Comparison of ENCODE assay signal across 13 cellular contexts in genomic region chr11:812390-812789, GRCh38. TPM values are rescaled to one million over a fixed set of nuclear protein-coding genes. Genes with fewer than 3 reads are reported as not detected.
A peak's percentile ranks its signal among the peaks of the same experiment; 100 is the strongest.
DNase-seq lines count a peak whose midpoint lies in the region; ATAC-seq and TF ChIP-seq lines count a peak whose summit lies in the region.
"Had no signal": no experiment of that assay in that cellular context is flagged by ENCODE, and none has a peak within 500 bp of the region (broad histone marks: within the 10 kb centered on the region; RNA-seq: fewer than 3 reads in every experiment).

No MANE protein-coding gene starts in this region.

- H3K27ac ChIP-seq in BLaER1 (no peak overlapping the region; the same call in 1 of the 2 replicates), H9 (ENCODE audit: insufficient read length, low read depth, low read length) (no peak overlapping the region), uterus (no peak overlapping the region)
- no peak overlapping the region for H3K27ac ChIP-seq in naive thymus-derived CD4-positive, alpha-beta T cell (ENCODE audit: low read depth, low read length)
- H3K27ac ChIP-seq: lower lobe of right lung, parathyroid adenoma had no signal

- no peak overlapping the region for H2BK12ac ChIP-seq in H9 (ENCODE audit: insufficient read length, low read depth, low read length)

- peaks cover 15 to 32% of the 10 kb centered on the region in 2 experiments for H3K4me1 Mint-ChIP-seq in H9
- H3K4me1 Mint-ChIP-seq in activated CD8-positive, alpha-beta memory T cell treated with anti-CD3 and anti-CD28 coated beads, Interleukin-2, amount 10 ng/mL, durations not matched to agents 7 days and 5 days: peaks cover 33% of the 10 kb centered on the region
- H3K4me1 Mint-ChIP-seq in naive thymus-derived CD4-positive, alpha-beta T cell: peaks cover 8 to 42% (median 31%) of the 10 kb centered on the region in 7 donors

- no peak overlapping the region for H3K4ac ChIP-seq in H9 (ENCODE audit: low read depth, low read length)

- TF ChIP-seq POLR2A in uterus (IDR thresholded peaks at IDR 0.05): no peak

- DNase-seq in H9 (no peak), uterus (no peak), NCI-H187 treated with DMSO at 0.1 percent for 48 hours (lab: John Stamatoyannopoulos, UW) (no peak), foreskin fibroblast (no peak), SKM-1 (lab: John Stamatoyannopoulos, UW; ENCODE audit: unreplicated experiment) (no peak)
- no peak for DNase-seq in activated CD8-positive, alpha-beta memory T cell treated with anti-CD3 and anti-CD28 coated beads, Interleukin-2, amount 10 ng/mL, durations not matched to agents 7 days and 5 days
- DNase-seq in naive thymus-derived CD4-positive, alpha-beta T cell: no peak
- DNase-seq: hypothalamus; lower lobe of right lung; stimulated activated CD4-positive, alpha-beta T cell treated with anti-CD3 and anti-CD28 coated beads, Interleukin-2, amount 100 ng/mL, for 24 hours; stimulated activated naive CD4-positive, alpha-beta T cell treated with Interleukin-2 at 50 U/mL for 16 hours had no signal

- TF ChIP-seq CTCF in H9 (conservative IDR thresholded peaks at IDR 0.05): no peak
- no peak for TF ChIP-seq CTCF in uterus (IDR thresholded peaks at IDR 0.05)
- no peak for TF ChIP-seq CTCF in foreskin fibroblast (IDR thresholded peaks at IDR 0.05; ENCODE audit: low read depth, low read length)

- H2BK5ac ChIP-seq in H9 (ENCODE audit: insufficient read length, low read length): no peak overlapping the region

- no peak overlapping the region for H4K8ac ChIP-seq in H9 (replicated peaks; ENCODE audit: insufficient read length, low read depth, low read length)

- H3K27ac Mint-ChIP-seq in H9: peak overlapping the region in 1 of 3 experiments; percentile 84; a peak in 2 of 7 replicates
- peak overlapping the region; percentile 49 for H3K27ac Mint-ChIP-seq in activated CD8-positive, alpha-beta memory T cell treated with anti-CD3 and anti-CD28 coated beads, Interleukin-2, amount 10 ng/mL, durations not matched to agents 7 days and 5 days
- peak overlapping the region in 3 of 9 donors; percentile 38 to 93 (median 62) for H3K27ac Mint-ChIP-seq in naive thymus-derived CD4-positive, alpha-beta T cell

- H2BK20ac ChIP-seq in H9 (ENCODE audit: low read depth, low read length, poor library complexity, severe bottlenecking): no peak overlapping the region

- H3K4me3 ChIP-seq in BLaER1 (no peak overlapping the region), uterus (no peak overlapping the region), foreskin fibroblast (ENCODE audit: low read depth in 1 of 2, low read length in 2 of 2) (no peak overlapping the region)
- no peak overlapping the region for H3K4me3 ChIP-seq in naive thymus-derived CD4-positive, alpha-beta T cell (ENCODE audit: low read length)
- H3K4me3 ChIP-seq: lower lobe of right lung had no signal

- H3K14ac ChIP-seq in H9 (ENCODE audit: insufficient read depth, low read length): no peak overlapping the region

- no peak overlapping the region for H2BK15ac ChIP-seq in H9 (ENCODE audit: low read depth, low read length)

- no peak for ATAC-seq in activated CD8-positive, alpha-beta memory T cell treated with anti-CD3 and anti-CD28 coated beads, Interleukin-2, amount 10 ng/mL, durations not matched to agents 7 days and 5 days
- no peak for ATAC-seq in naive thymus-derived CD4-positive, alpha-beta T cell
- ATAC-seq: lower lobe of right lung had no signal

- H3K4me1 ChIP-seq in BLaER1 (peaks cover 44% of the 10 kb centered on the region), H9 (ENCODE audit: insufficient read depth, low read length) (no peaks in the 10 kb centered on the region), uterus (peaks cover 8 to 23% of the 10 kb centered on the region in 2 donors)
- peaks cover 22 to 25% of the 10 kb centered on the region in 2 donors for H3K4me1 ChIP-seq in naive thymus-derived CD4-positive, alpha-beta T cell (ENCODE audit: control insufficient read depth in 2 of 2, insufficient read depth in 2 of 2, low read length in 2 of 2)

- H3K9me3 ChIP-seq in BLaER1 (no peaks in the 10 kb centered on the region), H9 (ENCODE audit: control insufficient read depth, low read depth, low read length) (no peaks in the 10 kb centered on the region), uterus (no peaks in the 10 kb centered on the region)
- no peaks in the 10 kb centered on the region for H3K9me3 ChIP-seq in naive thymus-derived CD4-positive, alpha-beta T cell (ENCODE audit: control insufficient read depth in 2 of 3, low read length in 3 of 3)
- H3K9me3 ChIP-seq: lower lobe of right lung had no signal

- CTCF ChIA-PET in activated CD8-positive, alpha-beta memory T cell treated with anti-CD3 and anti-CD28 coated beads, Interleukin-2, amount 10 ng/mL, durations not matched to agents 7 days and 5 days (lab: Charles Lee): interaction anchor here (2.0 to 2.2 kb wide), 2 partner anchors 13 to 31 kb away, joined by 4 to 9 read pairs; no protein-coding TSS in a partner anchor
- CTCF ChIA-PET in naive thymus-derived CD4-positive, alpha-beta T cell (lab: Charles Lee): no interaction called here

- H3K18ac ChIP-seq in H9 (ENCODE audit: insufficient read length, low read depth, low read length): no peak overlapping the region

- H3K9me3 Mint-ChIP-seq in H9: no peaks in the 10 kb centered on the region
- H3K9me3 Mint-ChIP-seq in activated CD8-positive, alpha-beta memory T cell treated with anti-CD3 and anti-CD28 coated beads, Interleukin-2, amount 10 ng/mL, durations not matched to agents 7 days and 5 days (ENCODE audit: low read depth): no peaks in the 10 kb centered on the region
- H3K9me3 Mint-ChIP-seq in naive thymus-derived CD4-positive, alpha-beta T cell: peaks cover 0 to 3% (median 0%) of the 10 kb centered on the region in 11 donors

- peaks cover 9% of the 10 kb centered on the region for H3K79me1 ChIP-seq in H9 (ENCODE audit: insufficient read depth, low read depth, low read length, poor library complexity, severe bottlenecking)

- peak overlapping the region; percentile 96 for H3K4me2 ChIP-seq in BLaER1
- H3K4me2 ChIP-seq in H9 (ENCODE audit: insufficient read depth, insufficient read length, low read length): no peak overlapping the region

- peaks cover 57% of the 10 kb centered on the region for H3K36me3 ChIP-seq in BLaER1
- peaks cover 10 to 33% (median 12%) of the 10 kb centered on the region in 3 experiments for H3K36me3 ChIP-seq in naive thymus-derived CD4-positive, alpha-beta T cell (ENCODE audit: control insufficient read depth in 2 of 3, insufficient read depth in 3 of 3, low read length in 3 of 3)
- H3K36me3 ChIP-seq in uterus: no peaks in the 10 kb centered on the region

- no peak overlapping the region for H2AK5ac ChIP-seq in H9 (ENCODE audit: insufficient read length, low read length)

- no peak overlapping the region for H3T11ph ChIP-seq in H9 (ENCODE audit: low read length)

- no peak overlapping the region for H3K23ac ChIP-seq in H9 (ENCODE audit: insufficient read length, low read depth, low read length)

- no peak overlapping the region for H2AFZ ChIP-seq in H9 (ENCODE audit: low read length)
- H2AFZ ChIP-seq: parathyroid adenoma had no signal

- peaks cover 12% of the 10 kb centered on the region for H3K23me2 ChIP-seq in H9 (ENCODE audit: insufficient read length, low read depth, low read length, poor library complexity, severe bottlenecking)

- H3K9ac ChIP-seq in BLaER1 (peak overlapping the region; percentile 100; the same call in 1 of the 2 replicates), H9 (ENCODE audit: extremely low read depth, insufficient read length, low read length) (no peak overlapping the region)
- H3K9ac ChIP-seq: parathyroid adenoma had no signal

- peaks cover 10% of the 10 kb centered on the region; the same call in 1 of the 2 replicates for H3K79me2 ChIP-seq in H9 (ENCODE audit: insufficient read depth, low read length)

- WGBS in H9 (ENCODE audit: extremely low coverage, insufficient read length, low lambda C conversion rate): no CpG with 5 or more reads among the region's 3 CpGs

- intact Hi-C loops in naive thymus-derived CD4-positive, alpha-beta T cell (cut with micrococcal nuclease): no loop called here
- intact Hi-C loops in uterus (cut with DNase I; ENCODE audit: low total_unique reads): no loop called here

- H3K27me3 ChIP-seq in BLaER1 (no peaks in the 10 kb centered on the region), H9 (ENCODE audit: insufficient read depth, low read length) (no peaks in the 10 kb centered on the region), uterus (no peaks in the 10 kb centered on the region)
- no peaks in the 10 kb centered on the region for H3K27me3 ChIP-seq in naive thymus-derived CD4-positive, alpha-beta T cell (ENCODE audit: control insufficient read depth in 2 of 2, insufficient read depth in 2 of 2, low read length in 2 of 2)

- H3K27me3 Mint-ChIP-seq in H9 (ENCODE audit: low read depth): no peaks in the 10 kb centered on the region; the same call in 1 of the 2 replicates
- H3K27me3 Mint-ChIP-seq in activated CD8-positive, alpha-beta memory T cell treated with anti-CD3 and anti-CD28 coated beads, Interleukin-2, amount 10 ng/mL, durations not matched to agents 7 days and 5 days: no peaks in the 10 kb centered on the region
- no peaks in the 10 kb centered on the region for H3K27me3 Mint-ChIP-seq in naive thymus-derived CD4-positive, alpha-beta T cell

- H2BK120ac ChIP-seq in H9 (ENCODE audit: low read depth, low read length, poor library complexity, severe bottlenecking): no peak overlapping the region

- POLR2A ChIA-PET in naive thymus-derived CD4-positive, alpha-beta T cell (lab: Charles Lee): interaction anchor here (0.7 to 2.2 kb wide), 6 partner anchors 8 to 752 kb away, joined by 3 to 28 read pairs (median 4); no protein-coding TSS in a partner anchor

- peaks cover 29 to 40% (median 31%) of the 10 kb centered on the region in 3 experiments for H3K36me3 Mint-ChIP-seq in H9 (ENCODE audit: insufficient read depth in 1 of 3, low read depth in 3 of 3)
- peaks cover 24% of the 10 kb centered on the region for H3K36me3 Mint-ChIP-seq in activated CD8-positive, alpha-beta memory T cell treated with anti-CD3 and anti-CD28 coated beads, Interleukin-2, amount 10 ng/mL, durations not matched to agents 7 days and 5 days
- peaks cover 0 to 16% (median 0%) of the 10 kb centered on the region in 5 donors for H3K36me3 Mint-ChIP-seq in naive thymus-derived CD4-positive, alpha-beta T cell

- no peak overlapping the region for H3K56ac ChIP-seq in H9 (ENCODE audit: insufficient read length, low read depth, low read length)

- H4K91ac ChIP-seq in H9 (ENCODE audit: insufficient read length, low read depth, low read length): no peak overlapping the region

- H3K4me3 Mint-ChIP-seq in H9: peak overlapping the region; percentile 91 to 96; a peak in 4 of 5 replicates
- H3K4me3 Mint-ChIP-seq in activated CD8-positive, alpha-beta memory T cell treated with anti-CD3 and anti-CD28 coated beads, Interleukin-2, amount 10 ng/mL, durations not matched to agents 7 days and 5 days: no peak overlapping the region
- peak overlapping the region in 6 of 10 donors; percentile 27 to 96 (median 63) for H3K4me3 Mint-ChIP-seq in naive thymus-derived CD4-positive, alpha-beta T cell

- no peak overlapping the region for H4K5ac ChIP-seq in H9 (ENCODE audit: insufficient read length, low read depth, low read length)

- H4K20me1 ChIP-seq in BLaER1: peaks cover 51% of the 10 kb centered on the region
- H4K20me1 ChIP-seq in H9 (ENCODE audit: control insufficient read depth, insufficient read depth, insufficient read length): no peaks in the 10 kb centered on the region

RNA-seq across cellular contexts. Expression of gene RPLP2, which starts 2.6 kb away (rescaled TPM):
- 2,138 and 2,312 TPM in 2 replicates for total RNA-seq in H9 (2021)
- 1,000 to 10,000 TPM; 1,844 to 1,872 TPM for total RNA-seq in activated CD8-positive, alpha-beta memory T cell treated with anti-CD3 and anti-CD28 coated beads, Interleukin-2, amount 10 ng/mL, durations not matched to agents 7 days and 5 days
- total RNA-seq in naive thymus-derived CD4-positive, alpha-beta T cell: 1,000 to 10,000 TPM; 2,266 to 5,944 (median 5,497) TPM
- 1,000 to 10,000 TPM; 3,734 to 4,844 TPM for polyA plus RNA-seq in naive thymus-derived CD4-positive, alpha-beta T cell
- total RNA-seq in uterus: 1,000 to 10,000 TPM in 1 of 4 donors, 100 to 1,000 TPM in 3; 100 to 1,968 (median 496) TPM

RNA-seq across cellular contexts. Expression of gene PNPLA2, which starts 6.3 kb away (rescaled TPM):
- 62.3 and 67.3 TPM in 2 replicates for total RNA-seq in H9 (2021)
- 10 to 100 TPM; 64.7 to 70.0 TPM for total RNA-seq in activated CD8-positive, alpha-beta memory T cell treated with anti-CD3 and anti-CD28 coated beads, Interleukin-2, amount 10 ng/mL, durations not matched to agents 7 days and 5 days
- 100 to 1,000 TPM in 4 of 5 experiments, 10 to 100 TPM in 1; 60.1 to 237 (median 205) TPM for total RNA-seq in naive thymus-derived CD4-positive, alpha-beta T cell
- polyA plus RNA-seq in naive thymus-derived CD4-positive, alpha-beta T cell: 10 to 100 TPM; 26.0 to 40.4 TPM
- 10 to 100 TPM; 16.9 to 96.2 (median 37.1) TPM for total RNA-seq in uterus

RNA-seq across cellular contexts. Expression of gene PIDD1, which starts 7.4 kb away (rescaled TPM):
- 25.3 and 26.6 TPM in 2 replicates for total RNA-seq in H9 (2021)
- 10 to 100 TPM; 42.4 to 59.8 TPM for total RNA-seq in activated CD8-positive, alpha-beta memory T cell treated with anti-CD3 and anti-CD28 coated beads, Interleukin-2, amount 10 ng/mL, durations not matched to agents 7 days and 5 days
- 10 to 100 TPM; 30.0 to 38.7 (median 34.1) TPM for total RNA-seq in naive thymus-derived CD4-positive, alpha-beta T cell
- polyA plus RNA-seq in naive thymus-derived CD4-positive, alpha-beta T cell: 1 to 10 TPM; 4.7 to 8.3 TPM
- 10 to 100 TPM in 2 of 4 donors, 1 to 10 TPM in 2; 1.3 to 20.2 (median 10.1) TPM for total RNA-seq in uterus

RNA-seq across cellular contexts. Expression of gene SLC25A22, which starts 14.3 kb away (rescaled TPM):
- 51.9 and 54.6 TPM in 2 replicates for total RNA-seq in H9 (2021)
- total RNA-seq in activated CD8-positive, alpha-beta memory T cell treated with anti-CD3 and anti-CD28 coated beads, Interleukin-2, amount 10 ng/mL, durations not matched to agents 7 days and 5 days: 10 to 100 TPM; 49.4 to 54.7 TPM
- total RNA-seq in naive thymus-derived CD4-positive, alpha-beta T cell: 10 to 100 TPM; 17.4 to 58.4 (median 21.3) TPM
- 10 to 100 TPM in 1 of 2 donors, 1 to 10 TPM in 1; 6.4 to 11.1 TPM for polyA plus RNA-seq in naive thymus-derived CD4-positive, alpha-beta T cell
- total RNA-seq in uterus: 10 to 100 TPM in 1 of 4 donors, 1 to 10 TPM in 2, under 1 TPM in 1; 0.29 to 20.8 (median 5.4) TPM

RNA-seq across cellular contexts. Expression of gene CRACR2B, which starts 15.3 kb away (rescaled TPM):
- total RNA-seq in H9 (2021) (28.8 and 29.0 TPM in 2 replicates), uterus (10 to 100 TPM in 1 of 4 donors, 1 to 10 TPM in 2, under 1 TPM in 1; 0.77 to 15.5 (median 2.5) TPM)
- total RNA-seq in activated CD8-positive, alpha-beta memory T cell treated with anti-CD3 and anti-CD28 coated beads, Interleukin-2, amount 10 ng/mL, durations not matched to agents 7 days and 5 days: 10 to 100 TPM; 11.3 to 14.1 TPM
- 1 to 10 TPM in 3 of 5 experiments, under 1 TPM in 1, not detected in 1; 0.62 to 3.9 (median 2.0) TPM for total RNA-seq in naive thymus-derived CD4-positive, alpha-beta T cell
- polyA plus RNA-seq in naive thymus-derived CD4-positive, alpha-beta T cell: not detected
